1 cellular context compared by ENCODE assay signal in genomic region chr2:28624798-28625701, GRCh38.
TF ChIP-seq lines count a peak whose summit lies in the region.

No MANE protein-coding gene starts in this region.

TF ChIP-seq in HepG2, 621 proteins besides CTCF, POLR2A, EP300 and RAD21 (continued from another document and continues in another):
- TF ChIP-seq, protein P1, sequence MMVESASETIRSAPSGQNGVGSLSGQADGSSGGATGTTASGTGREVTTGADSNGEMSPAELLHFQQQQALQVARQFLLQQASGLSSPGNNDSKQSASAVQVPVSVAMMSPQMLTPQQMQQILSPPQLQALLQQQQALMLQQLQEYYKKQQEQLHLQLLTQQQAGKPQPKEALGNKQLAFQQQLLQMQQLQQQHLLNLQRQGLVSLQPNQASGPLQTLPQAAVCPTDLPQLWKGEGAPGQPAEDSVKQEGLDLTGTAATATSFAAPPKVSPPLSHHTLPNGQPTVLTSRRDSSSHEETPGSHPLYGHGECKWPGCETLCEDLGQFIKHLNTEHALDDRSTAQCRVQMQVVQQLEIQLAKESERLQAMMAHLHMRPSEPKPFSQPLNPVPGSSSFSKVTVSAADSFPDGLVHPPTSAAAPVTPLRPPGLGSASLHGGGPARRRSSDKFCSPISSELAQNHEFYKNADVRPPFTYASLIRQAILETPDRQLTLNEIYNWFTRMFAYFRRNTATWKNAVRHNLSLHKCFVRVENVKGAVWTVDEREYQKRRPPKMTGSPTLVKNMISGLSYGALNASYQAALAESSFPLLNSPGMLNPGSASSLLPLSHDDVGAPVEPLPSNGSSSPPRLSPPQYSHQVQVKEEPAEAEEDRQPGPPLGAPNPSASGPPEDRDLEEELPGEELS (CRISPR knock-in tag; IDR thresholded peaks at IDR 0.05), result 0 out of 2 replicates have a peak, but pooled peaks have one; percentile 11
- TF ChIP-seq, protein P2, sequence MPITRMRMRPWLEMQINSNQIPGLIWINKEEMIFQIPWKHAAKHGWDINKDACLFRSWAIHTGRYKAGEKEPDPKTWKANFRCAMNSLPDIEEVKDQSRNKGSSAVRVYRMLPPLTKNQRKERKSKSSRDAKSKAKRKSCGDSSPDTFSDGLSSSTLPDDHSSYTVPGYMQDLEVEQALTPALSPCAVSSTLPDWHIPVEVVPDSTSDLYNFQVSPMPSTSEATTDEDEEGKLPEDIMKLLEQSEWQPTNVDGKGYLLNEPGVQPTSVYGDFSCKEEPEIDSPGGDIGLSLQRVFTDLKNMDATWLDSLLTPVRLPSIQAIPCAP (CRISPR knock-in tag; IDR thresholded peaks at IDR 0.05; ENCODE audit: low read depth), result no peak
- TF ChIP-seq, protein P3, sequence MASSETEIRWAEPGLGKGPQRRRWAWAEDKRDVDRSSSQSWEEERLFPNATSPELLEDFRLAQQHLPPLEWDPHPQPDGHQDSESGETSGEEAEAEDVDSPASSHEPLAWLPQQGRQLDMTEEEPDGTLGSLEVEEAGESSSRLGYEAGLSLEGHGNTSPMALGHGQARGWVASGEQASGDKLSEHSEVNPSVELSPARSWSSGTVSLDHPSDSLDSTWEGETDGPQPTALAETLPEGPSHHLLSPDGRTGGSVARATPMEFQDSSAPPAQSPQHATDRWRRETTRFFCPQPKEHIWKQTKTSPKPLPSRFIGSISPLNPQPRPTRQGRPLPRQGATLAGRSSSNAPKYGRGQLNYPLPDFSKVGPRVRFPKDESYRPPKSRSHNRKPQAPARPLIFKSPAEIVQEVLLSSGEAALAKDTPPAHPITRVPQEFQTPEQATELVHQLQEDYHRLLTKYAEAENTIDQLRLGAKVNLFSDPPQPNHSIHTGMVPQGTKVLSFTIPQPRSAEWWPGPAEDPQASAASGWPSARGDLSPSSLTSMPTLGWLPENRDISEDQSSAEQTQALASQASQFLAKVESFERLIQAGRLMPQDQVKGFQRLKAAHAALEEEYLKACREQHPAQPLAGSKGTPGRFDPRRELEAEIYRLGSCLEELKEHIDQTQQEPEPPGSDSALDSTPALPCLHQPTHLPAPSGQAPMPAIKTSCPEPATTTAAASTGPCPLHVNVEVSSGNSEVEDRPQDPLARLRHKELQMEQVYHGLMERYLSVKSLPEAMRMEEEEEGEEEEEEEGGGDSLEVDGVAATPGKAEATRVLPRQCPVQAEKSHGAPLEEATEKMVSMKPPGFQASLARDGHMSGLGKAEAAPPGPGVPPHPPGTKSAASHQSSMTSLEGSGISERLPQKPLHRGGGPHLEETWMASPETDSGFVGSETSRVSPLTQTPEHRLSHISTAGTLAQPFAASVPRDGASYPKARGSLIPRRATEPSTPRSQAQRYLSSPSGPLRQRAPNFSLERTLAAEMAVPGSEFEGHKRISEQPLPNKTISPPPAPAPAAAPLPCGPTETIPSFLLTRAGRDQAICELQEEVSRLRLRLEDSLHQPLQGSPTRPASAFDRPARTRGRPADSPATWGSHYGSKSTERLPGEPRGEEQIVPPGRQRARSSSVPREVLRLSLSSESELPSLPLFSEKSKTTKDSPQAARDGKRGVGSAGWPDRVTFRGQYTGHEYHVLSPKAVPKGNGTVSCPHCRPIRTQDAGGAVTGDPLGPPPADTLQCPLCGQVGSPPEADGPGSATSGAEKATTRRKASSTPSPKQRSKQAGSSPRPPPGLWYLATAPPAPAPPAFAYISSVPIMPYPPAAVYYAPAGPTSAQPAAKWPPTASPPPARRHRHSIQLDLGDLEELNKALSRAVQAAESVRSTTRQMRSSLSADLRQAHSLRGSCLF (CRISPR knock-in tag; IDR thresholded peaks at IDR 0.05; ENCODE audit: borderline replicate concordance), result no peak
- no peak for TF ChIP-seq HHEX (CRISPR knock-in tag; IDR thresholded peaks at IDR 0.05)
- TF ChIP-seq EED (CRISPR knock-in tag; IDR thresholded peaks at IDR 0.05), result 0 out of 2 replicates have a peak, but pooled peaks have one; percentile 9
- no peak for TF ChIP-seq ZBTB14 (CRISPR knock-in tag; IDR thresholded peaks at IDR 0.05)
- TF ChIP-seq CENPT (CRISPR knock-in tag; IDR thresholded peaks at IDR 0.05; ENCODE audit: low read depth), result no peak
- no peak for TF ChIP-seq ZNF121 (CRISPR knock-in tag; IDR thresholded peaks at IDR 0.05)
- no peak for TF ChIP-seq DPF2 (CRISPR knock-in tag; IDR thresholded peaks at IDR 0.05; ENCODE audit: borderline replicate concordance, low read depth)
- TF ChIP-seq DMTF1 (CRISPR knock-in tag; IDR thresholded peaks at IDR 0.05), result no peak
- no peak for TF ChIP-seq ZNF275 (CRISPR knock-in tag; IDR thresholded peaks at IDR 0.05; ENCODE audit: borderline replicate concordance)
- TF ChIP-seq, protein P4, sequence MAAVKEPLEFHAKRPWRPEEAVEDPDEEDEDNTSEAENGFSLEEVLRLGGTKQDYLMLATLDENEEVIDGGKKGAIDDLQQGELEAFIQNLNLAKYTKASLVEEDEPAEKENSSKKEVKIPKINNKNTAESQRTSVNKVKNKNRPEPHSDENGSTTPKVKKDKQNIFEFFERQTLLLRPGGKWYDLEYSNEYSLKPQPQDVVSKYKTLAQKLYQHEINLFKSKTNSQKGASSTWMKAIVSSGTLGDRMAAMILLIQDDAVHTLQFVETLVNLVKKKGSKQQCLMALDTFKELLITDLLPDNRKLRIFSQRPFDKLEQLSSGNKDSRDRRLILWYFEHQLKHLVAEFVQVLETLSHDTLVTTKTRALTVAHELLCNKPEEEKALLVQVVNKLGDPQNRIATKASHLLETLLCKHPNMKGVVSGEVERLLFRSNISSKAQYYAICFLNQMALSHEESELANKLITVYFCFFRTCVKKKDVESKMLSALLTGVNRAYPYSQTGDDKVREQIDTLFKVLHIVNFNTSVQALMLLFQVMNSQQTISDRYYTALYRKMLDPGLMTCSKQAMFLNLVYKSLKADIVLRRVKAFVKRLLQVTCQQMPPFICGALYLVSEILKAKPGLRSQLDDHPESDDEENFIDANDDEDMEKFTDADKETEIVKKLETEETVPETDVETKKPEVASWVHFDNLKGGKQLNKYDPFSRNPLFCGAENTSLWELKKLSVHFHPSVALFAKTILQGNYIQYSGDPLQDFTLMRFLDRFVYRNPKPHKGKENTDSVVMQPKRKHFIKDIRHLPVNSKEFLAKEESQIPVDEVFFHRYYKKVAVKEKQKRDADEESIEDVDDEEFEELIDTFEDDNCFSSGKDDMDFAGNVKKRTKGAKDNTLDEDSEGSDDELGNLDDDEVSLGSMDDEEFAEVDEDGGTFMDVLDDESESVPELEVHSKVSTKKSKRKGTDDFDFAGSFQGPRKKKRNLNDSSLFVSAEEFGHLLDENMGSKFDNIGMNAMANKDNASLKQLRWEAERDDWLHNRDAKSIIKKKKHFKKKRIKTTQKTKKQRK (IDR thresholded peaks at IDR 0.05; ENCODE audit: low read length), result no peak
- no peak for TF ChIP-seq ZNF83 (CRISPR knock-in tag; IDR thresholded peaks at IDR 0.05; ENCODE audit: borderline replicate concordance)
- TF ChIP-seq THYN1 (CRISPR knock-in tag; IDR thresholded peaks at IDR 0.05; ENCODE audit: borderline replicate concordance, low read depth), result no peak
- no peak for TF ChIP-seq ZNF234 (CRISPR knock-in tag; conservative IDR thresholded peaks at IDR 0.05)
- no peak for TF ChIP-seq ZNF44 (CRISPR knock-in tag; IDR thresholded peaks at IDR 0.05)
- no peak for TF ChIP-seq ZNF180 (CRISPR knock-in tag; IDR thresholded peaks at IDR 0.05; ENCODE audit: borderline replicate concordance, low read depth)
- TF ChIP-seq, protein P5, sequence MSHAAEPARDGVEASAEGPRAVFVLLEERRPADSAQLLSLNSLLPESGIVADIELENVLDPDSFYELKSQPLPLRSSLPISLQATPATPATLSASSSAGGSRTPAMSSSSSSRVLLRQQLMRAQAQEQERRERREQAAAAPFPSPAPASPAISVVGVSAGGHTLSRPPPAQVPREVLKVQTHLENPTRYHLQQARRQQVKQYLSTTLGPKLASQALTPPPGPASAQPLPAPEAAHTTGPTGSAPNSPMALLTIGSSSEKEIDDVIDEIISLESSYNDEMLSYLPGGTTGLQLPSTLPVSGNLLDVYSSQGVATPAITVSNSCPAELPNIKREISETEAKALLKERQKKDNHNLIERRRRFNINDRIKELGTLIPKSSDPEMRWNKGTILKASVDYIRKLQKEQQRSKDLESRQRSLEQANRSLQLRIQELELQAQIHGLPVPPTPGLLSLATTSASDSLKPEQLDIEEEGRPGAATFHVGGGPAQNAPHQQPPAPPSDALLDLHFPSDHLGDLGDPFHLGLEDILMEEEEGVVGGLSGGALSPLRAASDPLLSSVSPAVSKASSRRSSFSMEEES (CRISPR knock-in tag; IDR thresholded peaks at IDR 0.05), result no peak
- TF ChIP-seq FIP1L1 (IDR thresholded peaks at IDR 0.05; ENCODE audit: borderline replicate concordance, insufficient read depth, low read depth, low read length), result no peak
- TF ChIP-seq NCOA5 (CRISPR knock-in tag; IDR thresholded peaks at IDR 0.05), result no peak
- 0 out of 2 replicates have a peak, but pooled peaks have one; percentile 47 for TF ChIP-seq ZMAT3 (CRISPR knock-in tag; conservative IDR thresholded peaks at IDR 0.05)
- TF ChIP-seq RBFOX2 (IDR thresholded peaks at IDR 0.05; ENCODE audit: low read depth, low read length), result no peak
- TF ChIP-seq, protein P6, sequence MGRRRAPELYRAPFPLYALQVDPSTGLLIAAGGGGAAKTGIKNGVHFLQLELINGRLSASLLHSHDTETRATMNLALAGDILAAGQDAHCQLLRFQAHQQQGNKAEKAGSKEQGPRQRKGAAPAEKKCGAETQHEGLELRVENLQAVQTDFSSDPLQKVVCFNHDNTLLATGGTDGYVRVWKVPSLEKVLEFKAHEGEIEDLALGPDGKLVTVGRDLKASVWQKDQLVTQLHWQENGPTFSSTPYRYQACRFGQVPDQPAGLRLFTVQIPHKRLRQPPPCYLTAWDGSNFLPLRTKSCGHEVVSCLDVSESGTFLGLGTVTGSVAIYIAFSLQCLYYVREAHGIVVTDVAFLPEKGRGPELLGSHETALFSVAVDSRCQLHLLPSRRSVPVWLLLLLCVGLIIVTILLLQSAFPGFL (CRISPR knock-in tag; IDR thresholded peaks at IDR 0.05), result no peak
- TF ChIP-seq AHR (CRISPR knock-in tag; IDR thresholded peaks at IDR 0.05), result no peak
- TF ChIP-seq FOSL2 (CRISPR knock-in tag; IDR thresholded peaks at IDR 0.05), result 0 out of 2 replicates have a peak, but pooled peaks have one; percentile 30
- TF ChIP-seq, protein P7, sequence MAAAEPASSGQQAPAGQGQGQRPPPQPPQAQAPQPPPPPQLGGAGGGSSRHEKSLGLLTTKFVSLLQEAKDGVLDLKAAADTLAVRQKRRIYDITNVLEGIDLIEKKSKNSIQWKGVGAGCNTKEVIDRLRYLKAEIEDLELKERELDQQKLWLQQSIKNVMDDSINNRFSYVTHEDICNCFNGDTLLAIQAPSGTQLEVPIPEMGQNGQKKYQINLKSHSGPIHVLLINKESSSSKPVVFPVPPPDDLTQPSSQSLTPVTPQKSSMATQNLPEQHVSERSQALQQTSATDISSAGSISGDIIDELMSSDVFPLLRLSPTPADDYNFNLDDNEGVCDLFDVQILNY (CRISPR knock-in tag; conservative IDR thresholded peaks at IDR 0.05), result no peak
- peak; percentile 46; the same call in 1 of the 2 replicates for TF ChIP-seq MEIS2 (CRISPR knock-in tag; IDR thresholded peaks at IDR 0.05)
- no peak for TF ChIP-seq ZNF710 (CRISPR knock-in tag; IDR thresholded peaks at IDR 0.05; ENCODE audit: borderline replicate concordance)
- TF ChIP-seq JUN (CRISPR knock-in tag; IDR thresholded peaks at IDR 0.05), result no peak
- no peak for TF ChIP-seq ZBTB43 (CRISPR knock-in tag; conservative IDR thresholded peaks at IDR 0.05)
- no peak for TF ChIP-seq KMT2B (CRISPR knock-in tag; IDR thresholded peaks at IDR 0.05)
